Comparison of ENCODE assay signal across 1 cellular context in genomic region chr4:18209448-18209847, GRCh38.
A peak's percentile ranks its signal among the peaks of the same experiment; 100 is the strongest.
TF ChIP-seq lines count a peak whose summit lies in the region.

No MANE protein-coding gene starts in this region.

TF ChIP-seq in GM12878, 131 proteins besides CTCF, POLR2A, EP300 and RAD21 (continued from another document):
- TF ChIP-seq SKIL (IDR thresholded peaks at IDR 0.05; ENCODE audit: low read depth, poor library complexity, severe bottlenecking) = peak; percentile 42
- peak; percentile 57 for TF ChIP-seq MTA2 (IDR thresholded peaks at IDR 0.05; ENCODE audit: low read depth)
- TF ChIP-seq YBX1 (IDR thresholded peaks at IDR 0.05) = no peak
- TF ChIP-seq KLF5 (IDR thresholded peaks at IDR 0.05; ENCODE audit: partially characterized antibody) = no peak
- TF ChIP-seq BHLHE40 (IDR thresholded peaks at IDR 0.05; ENCODE audit: borderline replicate concordance in 1 of 2, low read depth in 2 of 2, low read length in 1 of 2) = 0 out of 4 replicates have a peak, but pooled peaks of 1 of the 2 experiments have one; percentile 8
- no peak for TF ChIP-seq SRF (IDR thresholded peaks at IDR 0.05; ENCODE audit: low read depth in 2 of 2, low read length in 2 of 2)
- TF ChIP-seq NFIC (IDR thresholded peaks at IDR 0.05; ENCODE audit: low read depth, low read length) = peak; percentile 60; the same call in 1 of the 2 replicates
